ENCODE assay signal across 1 cellular context in genomic region chr3:124556636-124557035, GRCh38.
TF ChIP-seq lines count a peak whose summit lies in the region.

No MANE protein-coding gene starts in this region.

TF ChIP-seq in A549, 52 proteins besides CTCF, POLR2A, EP300 and RAD21 (continued from another document):
- no peak for TF ChIP-seq REST (IDR thresholded peaks at IDR 0.05)
